In the genomic region with DNA sequence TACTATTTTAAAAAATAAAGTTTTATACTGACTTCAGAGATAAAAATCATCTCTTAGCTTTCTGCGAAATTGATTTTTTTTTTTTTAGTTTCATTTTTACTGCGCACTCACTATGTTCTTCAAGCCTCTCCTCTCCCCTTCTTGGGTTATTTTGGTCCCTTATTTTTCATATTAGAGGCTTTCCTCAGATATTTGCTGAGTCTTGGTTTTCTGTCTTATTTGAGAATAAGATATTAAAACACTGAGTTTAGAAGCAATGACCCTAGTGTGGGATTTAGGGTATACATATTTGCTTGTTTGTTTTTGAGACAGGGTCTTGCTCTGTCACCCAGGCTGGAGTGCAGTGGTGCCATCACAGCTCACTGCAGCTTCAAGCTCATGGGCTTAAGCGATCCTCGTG, we compare ENCODE assay signal across 28 cellular contexts.
"Had no signal": no experiment of that assay in that cellular context is flagged by ENCODE, and none has a peak within 500 bp of the region (broad histone marks: within the 10 kb centered on the region; RNA-seq: fewer than 3 reads in every experiment).

No MANE protein-coding gene starts in this region.

- H3K4me1 ChIP-seq: colonic mucosa, foreskin keratinocyte, gastroesophageal sphincter had no signal

- DNase-seq: colonic mucosa; cortex of kidney; dermis blood vessel endothelial cell; dorsolateral prefrontal cortex; effector CD4-positive, alpha-beta T cell; effector CD8-positive, alpha-beta T cell; effector memory CD4-positive, alpha-beta T cell; effector memory CD8-positive, alpha-beta T cell; endodermal cell; erythroblast; esophagus squamous epithelium; foreskin fibroblast; foreskin keratinocyte; foreskin melanocyte; gastrocnemius medialis; glutamatergic neuron; head of caudate nucleus; heart left ventricle; heart right ventricle had no signal

- H3K4me3 ChIP-seq: colonic mucosa, coronary artery, dorsolateral prefrontal cortex, esophagus muscularis mucosa, esophagus squamous epithelium, gastrocnemius medialis, gastroesophageal sphincter, heart left ventricle, heart right ventricle, hepatocyte had no signal

- H3K4me2 ChIP-seq: hepatocyte had no signal

- H3K27me3 ChIP-seq: colonic mucosa, dorsolateral prefrontal cortex, esophagus muscularis mucosa, esophagus squamous epithelium, foreskin keratinocyte, gastrocnemius medialis, gastroesophageal sphincter, heart left ventricle, heart right ventricle, hepatocyte had no signal

- H3K9me3 ChIP-seq: colonic mucosa, gastrocnemius medialis had no signal

- FAIRE-seq: endometrium, endothelial cell of umbilical vein, frontal cortex had no signal

- ATAC-seq: effector memory CD8-positive, alpha-beta T cell; esophagus mucosa; foreskin keratinocyte; gastrocnemius medialis; gastroesophageal sphincter; heart left ventricle; heart right ventricle had no signal

- H3K27ac ChIP-seq: colonic mucosa, coronary artery, epithelial cell of prostate, esophagus muscularis mucosa, esophagus squamous epithelium, foreskin keratinocyte, gastrocnemius medialis, gastroesophageal sphincter, heart left ventricle, heart right ventricle, hepatocyte had no signal

- H2AFZ ChIP-seq: hepatocyte had no signal
